8 cellular contexts compared by ENCODE assay signal in the genomic region with DNA sequence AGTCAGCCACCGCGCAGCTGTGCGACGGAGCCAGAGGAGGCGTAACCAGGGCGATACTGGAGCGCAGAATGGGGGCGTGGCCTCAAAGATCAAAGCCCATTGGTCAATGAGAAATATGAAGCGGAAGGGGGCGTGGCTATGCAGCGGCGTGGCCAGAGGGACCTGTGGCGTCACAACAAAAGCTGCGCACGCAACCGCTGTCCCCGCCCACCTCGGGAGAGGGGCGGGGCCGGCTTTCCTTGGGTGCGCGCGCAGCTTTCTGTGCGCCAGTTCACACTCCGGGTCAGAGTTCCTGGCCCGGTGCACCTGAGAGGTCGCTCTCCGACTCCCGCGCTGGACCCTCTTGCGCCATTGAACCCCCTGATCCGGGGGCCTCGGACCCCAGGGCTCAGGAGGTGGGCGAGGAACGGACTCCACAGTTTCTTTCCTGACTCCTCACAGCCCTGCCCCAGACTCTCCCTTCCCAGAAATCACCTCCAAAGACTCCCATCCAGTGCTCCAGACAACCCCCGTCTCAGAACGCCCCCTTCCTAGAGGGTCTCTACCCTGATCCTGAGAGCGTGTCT. TPM values are rescaled to one million over a fixed set of nuclear protein-coding genes. Genes with fewer than 3 reads are reported as not detected.
DNase-seq lines count a peak whose midpoint lies in the region; ATAC-seq and TF ChIP-seq lines count a peak whose summit lies in the region.

SWI5 (plus strand) TSS at position 269 of the 566 bp plus-strand sequence.

- peak within 1 kb of the TSS; percentile 72 for H3K27ac ChIP-seq in temporal lobe (ENCODE audit: low read depth, low read length)

- peak; percentile 95 for ATAC-seq in HG02642 (IDR thresholded peaks at IDR 0.05; ENCODE audit: poor library complexity, unreplicated experiment)
- ATAC-seq in activated naive CD4-positive, alpha-beta T cell treated with anti-CD3 and anti-CD28 coated beads, Interleukin-2, amount 50 U/mL, for 72 hours, result peak; percentile 98 to 99
- ATAC-seq in omental fat pad (ENCODE audit: low FRiP score), result peak; percentile 98

- peak; percentile 98 for DNase-seq in NCI-H1105 (lab: John Stamatoyannopoulos, UW)
- DNase-seq in SKM-1 (lab: John Stamatoyannopoulos, UW; ENCODE audit: unreplicated experiment), result peak; percentile 98
- peak; percentile 100 for DNase-seq in activated naive CD4-positive, alpha-beta T cell treated with anti-CD3 and anti-CD28 coated beads, Interleukin-2, amount 50 U/mL, for 72 hours (ENCODE audit: low spot score in 2 of 2)
- peak; percentile 95 for DNase-seq in glomerular endothelial cell (ENCODE audit: extremely low read depth, low read depth, low spot score)
- DNase-seq in omental fat pad (ENCODE audit: low spot score), result peak; percentile 99

- H3K36me3 Mint-ChIP-seq in activated naive CD4-positive, alpha-beta T cell treated with anti-CD3 and anti-CD28 coated beads, Interleukin-2, amount 50 U/mL, for 72 hours, result peaks cover 0 to 12% of the 10 kb centered on the region in 2 donors

- H3K9me3 Mint-ChIP-seq in activated naive CD4-positive, alpha-beta T cell treated with anti-CD3 and anti-CD28 coated beads, Interleukin-2, amount 50 U/mL, for 72 hours, result no peaks in the 10 kb centered on the region

- TF ChIP-seq CTCF in omental fat pad (IDR thresholded peaks at IDR 0.05), result no peak

- H3K27ac Mint-ChIP-seq in activated naive CD4-positive, alpha-beta T cell treated with anti-CD3 and anti-CD28 coated beads, Interleukin-2, amount 50 U/mL, for 72 hours, result peak within 1 kb of the TSS; percentile 98 to 99

- TF ChIP-seq POLR2A in GM10847 (IDR thresholded peaks at IDR 0.05; ENCODE audit: extremely low read depth, insufficient read length), result peak; percentile 98

RNA-seq across cellular contexts. Expression of gene SWI5, which starts in this region (rescaled TPM):
- 10 to 100 TPM; 15.6 to 16.9 TPM for total RNA-seq in activated naive CD4-positive, alpha-beta T cell treated with anti-CD3 and anti-CD28 coated beads, Interleukin-2, amount 50 U/mL, for 72 hours
- 28.4 and 37.8 TPM in 2 replicates for total RNA-seq in glomerular endothelial cell
- 10 to 100 TPM in 3 of 4 donors, 1 to 10 TPM in 1; 10.0 to 33.3 (median 25.2) TPM for total RNA-seq in omental fat pad
- 8.4 TPM for total RNA-seq in temporal lobe

Comparison
In these comparisons a context has a peak if more than half of its experiments do, and no peak if none do; other contexts are left out.
1. Peak in every context shown above with its lines: DNase-seq, ATAC-seq and H3K27ac ChIP-seq.